In the genomic region with DNA sequence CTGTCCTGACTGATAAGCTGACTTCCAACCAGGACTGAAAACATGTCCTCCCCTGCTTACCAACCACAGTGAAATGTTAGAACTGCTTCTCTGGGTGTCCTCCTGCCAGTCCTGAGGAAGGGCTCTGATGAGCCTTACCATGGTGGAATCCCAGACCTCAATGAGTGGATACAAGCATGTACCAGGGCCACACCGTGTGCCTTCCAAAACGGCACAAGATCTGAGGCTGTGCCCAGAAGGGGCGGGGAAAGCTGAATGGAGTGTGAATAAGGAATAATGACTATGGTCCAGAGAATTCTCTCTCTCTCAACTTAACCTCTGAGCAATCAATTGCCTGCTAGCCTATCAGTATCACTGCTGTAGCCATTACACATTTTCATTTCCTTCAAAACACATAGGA, we compare ENCODE assay signal across 1 cellular context.
TF ChIP-seq lines count a peak whose summit lies in the region.

No MANE protein-coding gene starts in this region.

TF ChIP-seq in IMR-90, 13 proteins besides CTCF, POLR2A, EP300 and RAD21:
- TF ChIP-seq BHLHE40 (IDR thresholded peaks at IDR 0.05; ENCODE audit: low read depth, low read length), result no peak
